Comparison of ENCODE assay signal across 8 cellular contexts in the genomic region with DNA sequence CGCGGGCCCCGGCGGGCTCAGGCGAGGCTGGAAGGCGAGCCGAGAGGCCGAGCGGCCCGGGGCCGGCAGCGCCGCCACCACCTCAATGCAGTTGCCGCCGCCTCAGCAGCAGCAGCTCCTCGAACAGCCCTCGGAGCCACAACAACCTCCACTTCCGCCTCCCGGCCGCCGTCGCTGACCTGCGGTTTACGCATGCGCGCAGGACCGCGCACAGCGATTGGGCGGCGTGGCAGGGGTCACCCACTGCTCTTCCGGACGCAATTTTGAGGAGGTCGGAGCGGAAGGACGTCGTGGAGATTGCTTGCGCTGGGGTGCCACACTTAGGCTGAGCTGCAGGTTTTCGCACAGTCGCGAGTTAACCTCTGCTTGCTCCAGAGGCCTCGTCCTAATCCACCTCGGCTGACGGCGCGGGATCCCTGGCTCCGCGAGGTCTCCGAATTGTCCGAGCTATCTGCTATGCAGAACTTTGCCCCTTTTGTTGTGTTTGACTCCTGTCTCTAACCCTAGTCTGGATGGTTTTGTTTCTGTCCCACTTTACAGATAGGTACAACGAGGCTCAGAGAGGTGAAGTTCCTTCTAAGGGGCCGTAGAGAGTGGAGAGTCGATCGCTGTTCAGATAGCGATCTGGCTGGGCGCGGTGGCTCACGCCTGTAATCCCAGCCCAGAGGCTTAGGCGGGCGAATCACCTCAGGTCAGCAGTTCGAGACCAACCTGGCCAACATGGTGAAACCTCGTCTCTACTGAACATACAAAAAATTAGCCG. TPM values are rescaled to one million over a fixed set of nuclear protein-coding genes. Genes with fewer than 3 reads are reported as not detected.
DNase-seq lines count a peak whose midpoint lies in the region; ATAC-seq, FAIRE-seq and TF ChIP-seq lines count a peak whose summit lies in the region.

Gene ACAD10, plus strand, starts transcription at position 243 of the 763 bp plus-strand sequence. CDS start 6,657 bp downstream, outside the sequence.
Gene BRAP, minus strand, starts transcription at position 146 of the 763 bp plus-strand sequence. CDS start 164 bp downstream, outside the sequence.

- peaks cover 7 to 30% of the 10 kb centered on the region in 2 experiments for H3K79me2 ChIP-seq in H1 (ENCODE audit: control insufficient read depth in 1 of 2, insufficient read depth in 2 of 2, low read length in 2 of 2)

- POLR2A ChIA-PET in Caco-2 (lab: Charles Lee) (interaction anchor here (0.6 to 1.4 kb wide), 13 partner anchors 23 to 1759 kb away, joined by 3 to 10 read pairs (median 4); partner anchors contain the start of genes ERP29, MAPKAPK5 and TMEM116), H1 (lab: Charles Lee; ENCODE audit: partially characterized antibody) (interaction anchor here (0.6 to 1.7 kb wide), 26 partner anchors 9 to 1097 kb away, joined by 3 to 9 read pairs (median 4); partner anchors contain the start of genes ALDH2, ERP29 and TMEM116)

- H3K79me1 ChIP-seq in H1 (ENCODE audit: low read depth, low read length): peaks cover 3% of the 10 kb centered on the region

- H2BK120ac ChIP-seq in H1 (replicated peaks; ENCODE audit: low read depth, low read length): no peak within 1 kb of the TSS

- CTCF ChIA-PET in Caco-2 (lab: Charles Lee): interaction anchor here (1.0 kb wide), 1 partner anchor 127 kb away, joined by 7 read pairs; no protein-coding TSS in a partner anchor
- CTCF ChIA-PET in H1 (lab: Charles Lee; ENCODE audit: partially characterized antibody): interaction anchor here (3.6 kb wide), 1 partner anchor 14 kb away, joined by 19 read pairs; no protein-coding TSS in a partner anchor

- peaks cover 9% of the 10 kb centered on the region; the same call in 1 of the 2 replicates for H3K4me1 ChIP-seq in Caco-2
- peaks cover 0 to 5% (median 0%) of the 10 kb centered on the region in 4 experiments; a peak in 1 of 7 replicates for H3K4me1 ChIP-seq in H1 (replicated peaks in 1 of 4; ENCODE audit: control insufficient read depth in 3 of 4, insufficient read depth in 4 of 4, low read length in 3 of 4)

- H3K36me3 Mint-ChIP-seq in Caco-2 (ENCODE audit: insufficient read depth, unreplicated experiment) (peaks cover 46% of the 10 kb centered on the region), memory B cell (peaks cover 8% of the 10 kb centered on the region)

- BruUV-seq in Caco-2 (replicated peaks; lab: Mats Ljungman, UMichigan): TSS peak; percentile 82

- peaks cover 9% of the 10 kb centered on the region for H3K23me2 ChIP-seq in H1 (ENCODE audit: low read depth, low read length)

- peak within 1 kb of the TSS; percentile 64 for H3K27ac ChIP-seq in H1 (ENCODE audit: low read depth, low read length)

- H3K4me3 ChIP-seq in Caco-2 (ENCODE audit: low read depth, low read length): peak within 1 kb of the TSS; percentile 71
- peak within 1 kb of the TSS; percentile 70 to 97 (median 80) for H3K4me3 ChIP-seq in H1 (ENCODE audit: extremely low read depth in 1 of 4, insufficient read depth in 2 of 4, low read depth in 3 of 4, low read length in 4 of 4)

- H2BK15ac ChIP-seq in H1 (ENCODE audit: low read length): no peak within 1 kb of the TSS

- H2BK5ac ChIP-seq in H1 (ENCODE audit: low read depth, low read length): peak within 1 kb of the TSS; percentile 82

- H3K36me3 ChIP-seq in Caco-2 (ENCODE audit: control insufficient read depth, insufficient read depth, low read length) (no peaks in the 10 kb centered on the region; the same call in 1 of the 2 replicates), H1 (ENCODE audit: control insufficient read depth in 2 of 4, insufficient read depth in 4 of 4, low read length in 3 of 4) (peaks cover 0 to 18% (median 8%) of the 10 kb centered on the region in 4 experiments)

- 0 out of 2 replicates have a peak within 1 kb of the TSS, but pooled peaks have one; percentile 63 for H3K18ac ChIP-seq in H1 (ENCODE audit: extremely low read depth, low read length)

- no peak within 1 kb of the TSS for H2BK20ac ChIP-seq in H1 (ENCODE audit: low read length)

- H3K4me1 Mint-ChIP-seq in Caco-2 (ENCODE audit: low read depth, unreplicated experiment) (peaks cover 21% of the 10 kb centered on the region), memory B cell (peaks cover 24% of the 10 kb centered on the region)

- H3K27ac Mint-ChIP-seq in Caco-2 (ENCODE audit: unreplicated experiment): peak within 1 kb of the TSS; percentile 95
- peak within 1 kb of the TSS; percentile 95 for H3K27ac Mint-ChIP-seq in memory B cell

- TF ChIP-seq EP300 in H1 (IDR thresholded peaks at IDR 0.05; ENCODE audit: borderline replicate concordance in 1 of 2, low read depth in 2 of 2, low read length in 2 of 2): no peak

- ATAC-seq in GM21381 (IDR thresholded peaks at IDR 0.05; ENCODE audit: unreplicated experiment) (peak; percentile 90), memory B cell (ENCODE audit: low read depth) (peak; percentile 91)

- peak within 1 kb of the TSS; percentile 73 to 96 for H3K4me2 ChIP-seq in H1 (ENCODE audit: insufficient read depth in 1 of 2, low read depth in 2 of 2, low read length in 2 of 2)

- H4K20me1 ChIP-seq in H1 (replicated peaks in 1 of 2; ENCODE audit: control insufficient read depth in 1 of 2, insufficient read depth in 2 of 2, low read length in 2 of 2): no peaks in the 10 kb centered on the region

- DNase-seq in Caco-2 (peak; percentile 95 to 96), HUDEP-2 (lab: John Stamatoyannopoulos, UW; ENCODE audit: unreplicated experiment in 76 of 76) (peak; percentile 18 to 94 (median 87)), NOMO-1 treated with dmso at 0.1 percent for 144 hours (lab: John Stamatoyannopoulos, UW; ENCODE audit: unreplicated experiment) (peak; percentile 92), H1 (ENCODE audit: low read depth in 1 of 2, low spot score in 2 of 2) (peak; percentile 80 to 96), memory B cell (ENCODE audit: low spot score in 2 of 2) (peak; percentile 87 to 92)
- DNase-seq in activated CD8-positive, alpha-beta memory T cell treated with anti-CD3 and anti-CD28 coated beads for 48 hours (ENCODE audit: low read depth in 2 of 3, low spot score in 2 of 3): peak; percentile 89 to 91 (median 90)
- peak; percentile 87 for DNase-seq in stimulated activated CD8-positive, alpha-beta memory T cell treated with anti-CD3 and anti-CD28 coated beads, Interleukin-12 subunit alpha, Interleukin-12 subunit beta, amount 100 ng/mL, for 1 hour (ENCODE audit: low read depth)

- no peak within 1 kb of the TSS for H3K14ac ChIP-seq in H1 (ENCODE audit: insufficient read length)

- H3K27me3 ChIP-seq in Caco-2 (replicated peaks; ENCODE audit: control insufficient read depth, insufficient read depth, low read length) (no peaks in the 10 kb centered on the region), H1 (replicated peaks in 1 of 4; ENCODE audit: control insufficient read depth in 3 of 4, extremely low read depth in 1 of 4, insufficient read depth in 3 of 4, low read length in 3 of 4) (no peaks in the 10 kb centered on the region)

- peak within 1 kb of the TSS; percentile 80 to 91 (median 85) for H3K9ac ChIP-seq in H1 (replicated peaks in 1 of 4; ENCODE audit: extremely low read depth in 1 of 4, low read depth in 3 of 4, low read length in 3 of 4)

- peak; percentile 95 to 98 for TF ChIP-seq POLR2A in H1 (IDR thresholded peaks at IDR 0.05; ENCODE audit: control extremely low read depth in 1 of 2, low read depth in 2 of 2, low read length in 2 of 2)

- H2AFZ ChIP-seq in H1 (ENCODE audit: low read length): peak within 1 kb of the TSS; percentile 82

- peak within 1 kb of the TSS; percentile 54 for H3K56ac ChIP-seq in H1 (replicated peaks; ENCODE audit: insufficient read length, low read depth, low read length)

- WGBS in H1 (ENCODE audit: extremely low coverage in 1 of 2, insufficient coverage in 1 of 2, insufficient read length in 1 of 2, insufficient replicate concordance in 2 of 2, low coverage in 1 of 2, low lambda C conversion rate in 2 of 2, missing lambda C conversion rate in 1 of 2), 2 experiments: 6% methylated on average over 55 of the region's 63 CpGs; no CpG with 5 or more reads in 1 of the 2 experiments

- peak within 1 kb of the TSS; percentile 96 for H4K8ac ChIP-seq in H1 (ENCODE audit: extremely low read depth, insufficient read depth, low read length)

- H4K5ac ChIP-seq in H1 (ENCODE audit: insufficient read length, low read depth, low read length): peak within 1 kb of the TSS; percentile 96

- no peaks in the 10 kb centered on the region for H3K9me3 ChIP-seq in Caco-2
- H3K9me3 ChIP-seq in H1 (ENCODE audit: insufficient read depth in 2 of 2, low read depth in 1 of 2, low read length in 1 of 2): no peaks in the 10 kb centered on the region

- peak within 1 kb of the TSS; percentile 84; the same call in 1 of the 2 replicates for H2BK12ac ChIP-seq in H1 (ENCODE audit: low read depth, low read length)

- no peak within 1 kb of the TSS for H2AK5ac ChIP-seq in H1 (ENCODE audit: low read depth, low read length)

- TF ChIP-seq CTCF in Caco-2 (IDR thresholded peaks at IDR 0.05; ENCODE audit: insufficient read depth in 1 of 2, low read depth in 1 of 2, low read length in 1 of 2, severe bottlenecking in 1 of 2, unreplicated experiment in 1 of 2) (no peak), H1 (IDR thresholded peaks at IDR 0.05; ENCODE audit: control extremely low read depth in 1 of 3, insufficient read depth in 1 of 3, low read depth in 1 of 3, low read length in 3 of 3) (no peak; a peak in 1 of 4 replicates)

- H3K9me3 Mint-ChIP-seq in Caco-2 (ENCODE audit: unreplicated experiment) (no peaks in the 10 kb centered on the region), memory B cell (no peaks in the 10 kb centered on the region)

- intact Hi-C loops in Caco-2 (cut with micrococcal nuclease; ENCODE audit: unreplicated experiment): loop anchor here (2.0 to 10.0 kb wide), 3 partner anchors 55 to 127 kb away; no protein-coding TSS in a partner anchor

- H3K27me3 Mint-ChIP-seq in Caco-2 (ENCODE audit: insufficient read depth, unreplicated experiment): no peaks in the 10 kb centered on the region
- no peaks in the 10 kb centered on the region for H3K27me3 Mint-ChIP-seq in memory B cell

- FAIRE-seq in H1 (lab: Jason Lieb, UNC): no peak

- H3K4me3 Mint-ChIP-seq in Caco-2 (ENCODE audit: unreplicated experiment) (peak within 1 kb of the TSS; percentile 92), memory B cell (peak within 1 kb of the TSS; percentile 97)

- TF ChIP-seq RAD21 in H1 (IDR thresholded peaks at IDR 0.05 in 1 of 2, conservative IDR thresholded peaks at IDR 0.05 in 1 of 2; ENCODE audit: low read depth in 2 of 2, low read length in 2 of 2): no peak

- peak within 1 kb of the TSS; percentile 85 for H4K91ac ChIP-seq in H1 (replicated peaks; ENCODE audit: insufficient read length, low read length)

- H3K23ac ChIP-seq in H1 (ENCODE audit: insufficient read length): no peak within 1 kb of the TSS

- peak within 1 kb of the TSS; percentile 40 for H3K4ac ChIP-seq in H1 (replicated peaks; ENCODE audit: insufficient read length, low read depth, low read length)

RNA-seq across cellular contexts. Expression of gene ACAD10, which starts in this region (rescaled TPM):
- 19.0 and 26.1 TPM in 2 replicates for total RNA-seq in Caco-2 (2022)
- total RNA-seq in H1 (2021; fragmentation: NEBNext Ultra II Directional; extraction: Animal tissue kit (Norgen Biotek cat#: 25700)): 23.3 and 23.5 TPM in 2 replicates
- 17.3 and 26.3 TPM in 2 replicates for polyA plus RNA-seq in H1 (2011; rRNA removed)
- polyA plus RNA-seq in H1 (2011; cell fraction: cytosol; rRNA removed): 21.8 TPM
- polyA plus RNA-seq in H1 (2011; cell fraction: nucleus; rRNA removed): 74.7 TPM
- polyA plus RNA-seq in H1 (2012, experiment 1 of 2): 20.4 to 23.2 TPM (median 22.5 TPM) in 4 replicates
- polyA plus RNA-seq in H1 (2012, experiment 2 of 2): 16.7 TPM
- polyA plus RNA-seq in H1 (2013, experiment 1 of 2): 20.7 TPM
- polyA plus RNA-seq in H1 (2013, experiment 2 of 2): 15.3 TPM
- 37.2 and 46.4 TPM in 2 replicates for polyA minus RNA-seq in H1 (2011; rRNA and poly(A)+ RNA removed)
- 18.9 TPM for polyA minus RNA-seq in H1 (2011; cell fraction: cytosol; rRNA and poly(A)+ RNA removed)
- polyA minus RNA-seq in H1 (2011; cell fraction: nucleus; rRNA and poly(A)+ RNA removed): 52.6 TPM

RNA-seq across cellular contexts. Expression of gene BRAP, which starts in this region (rescaled TPM):
- 24.4 and 24.6 TPM in 2 replicates for total RNA-seq in Caco-2 (2022)
- total RNA-seq in H1 (2021; fragmentation: NEBNext Ultra II Directional; extraction: Animal tissue kit (Norgen Biotek cat#: 25700)): 20.1 and 22.2 TPM in 2 replicates
- polyA plus RNA-seq in H1 (2011; rRNA removed): 11.7 and 12.8 TPM in 2 replicates
- 16.2 TPM for polyA plus RNA-seq in H1 (2011; cell fraction: cytosol; rRNA removed)
- polyA plus RNA-seq in H1 (2011; cell fraction: nucleus; rRNA removed): 10.9 TPM
- polyA plus RNA-seq in H1 (2012, experiment 1 of 2): 13.3 to 16.6 TPM (median 15.1 TPM) in 4 replicates
- 1.5 TPM for polyA plus RNA-seq in H1 (2012, experiment 2 of 2)
- 11.9 TPM for polyA plus RNA-seq in H1 (2013, experiment 1 of 2)
- 12.7 TPM for polyA plus RNA-seq in H1 (2013, experiment 2 of 2)
- polyA minus RNA-seq in H1 (2011; rRNA and poly(A)+ RNA removed): 30.8 and 37.0 TPM in 2 replicates
- polyA minus RNA-seq in H1 (2011; cell fraction: cytosol; rRNA and poly(A)+ RNA removed): 16.7 TPM
- 15.3 TPM for polyA minus RNA-seq in H1 (2011; cell fraction: nucleus; rRNA and poly(A)+ RNA removed)

Comparison
In these comparisons a context has a peak if more than half of its experiments do, and no peak if none do; other contexts are left out.
1. Peak in every context shown above with its lines: DNase-seq, ATAC-seq, H3K4me3 ChIP-seq and H3K27ac ChIP-seq.